In genomic region chr16:85235988-85236831, GRCh38 we compare ENCODE assay signal across 9 cellular contexts.
DNase-seq lines count a peak whose midpoint lies in the region; ATAC-seq, FAIRE-seq and TF ChIP-seq lines count a peak whose summit lies in the region.
"Had no signal": no experiment of that assay in that cellular context is flagged by ENCODE, and none has a peak within 500 bp of the region (broad histone marks: within the 10 kb centered on the region; RNA-seq: fewer than 3 reads in every experiment).

No MANE protein-coding gene starts in this region.

- H3K27me3 Mint-ChIP-seq in T-helper 17 cell = peaks cover 41% of the 10 kb centered on the region

- peak overlapping the region; percentile 45 for H3K4me3 Mint-ChIP-seq in T-helper 17 cell

- no peaks in the 10 kb centered on the region for H3K36me3 Mint-ChIP-seq in T-helper 17 cell (ENCODE audit: low read depth)

- H3K9me3 ChIP-seq in T-helper 17 cell (ENCODE audit: control insufficient read depth, low read length, poor library complexity, severe bottlenecking) (no peaks in the 10 kb centered on the region), iPS-18c (ENCODE audit: control insufficient read depth, insufficient read depth, low read length) (no peaks in the 10 kb centered on the region), suprapubic skin (no peaks in the 10 kb centered on the region)

- no peaks in the 10 kb centered on the region for H3K36me3 ChIP-seq in suprapubic skin

- peak; percentile 70 for DNase-seq in GM19239 (ENCODE audit: insufficient read length, low spot score)
- no peak for DNase-seq in T-helper 17 cell
- DNase-seq in suprapubic skin (ENCODE audit: low spot score in 2 of 2) = peak in 1 of 2 donors; percentile 80
- no peak for DNase-seq in OCI-M1 (lab: John Stamatoyannopoulos, UW)
- no peak for DNase-seq in NCI-H146 (lab: John Stamatoyannopoulos, UW)
- DNase-seq: stimulated activated CD4-positive, alpha-beta T cell treated with anti-CD3 and anti-CD28 coated beads, Interleukin-1b, Interleukin-23, amount 100 ng/mL, for 48 hours had no signal

- TF ChIP-seq POLR2A in suprapubic skin (IDR thresholded peaks at IDR 0.05) = no peak

- no peak for FAIRE-seq in GM19239 (lab: Jason Lieb, UNC)

- TF ChIP-seq EP300 in suprapubic skin (IDR thresholded peaks at IDR 0.05) = no peak

- 84% methylated on average over 3 of the region's 20 CpGs for WGBS in suprapubic skin

- H3K4me1 Mint-ChIP-seq in T-helper 17 cell = no peaks in the 10 kb centered on the region

- H3K27ac ChIP-seq in suprapubic skin = no peak overlapping the region

- H3K4me1 ChIP-seq in suprapubic skin = peaks cover 58% of the 10 kb centered on the region

- H3K4me3 ChIP-seq in iPS-18c (ENCODE audit: insufficient read depth, low read depth, low read length) (peak overlapping the region; percentile 32), suprapubic skin (peak overlapping the region; percentile 47)

- peaks cover 18% of the 10 kb centered on the region for H3K27me3 ChIP-seq in suprapubic skin

- no peak for ATAC-seq in T-helper 17 cell
- ATAC-seq in GM21515 (IDR thresholded peaks at IDR 0.05; ENCODE audit: unreplicated experiment) = no peak
- ATAC-seq in HG02642 (IDR thresholded peaks at IDR 0.05; ENCODE audit: poor library complexity, unreplicated experiment) = no peak

- H3K27ac Mint-ChIP-seq in T-helper 17 cell = no peak overlapping the region

- no peak for TF ChIP-seq CTCF in suprapubic skin (IDR thresholded peaks at IDR 0.05)
